11 cellular contexts compared by ENCODE assay signal in genomic region chr9:134344068-134344820, GRCh38. TPM values are rescaled to one million over a fixed set of nuclear protein-coding genes. Genes with fewer than 3 reads are reported as not detected.
A peak's percentile ranks its signal among the peaks of the same experiment; 100 is the strongest.
DNase-seq lines count a peak whose midpoint lies in the region; ATAC-seq, FAIRE-seq and TF ChIP-seq lines count a peak whose summit lies in the region.
"Had no signal": no experiment of that assay in that cellular context is flagged by ENCODE, and none has a peak within 500 bp of the region (broad histone marks: within the 10 kb centered on the region; RNA-seq: fewer than 3 reads in every experiment).

No MANE protein-coding gene starts in this region.

- no peak overlapping the region for H3K4me3 ChIP-seq in liver (ENCODE audit: low read depth in 1 of 3, low read length in 3 of 3)
- no peak overlapping the region for H3K4me3 ChIP-seq in HepG2 (replicated peaks in 1 of 3; ENCODE audit: insufficient read depth in 1 of 3, low read depth in 2 of 3, low read length in 3 of 3)
- H3K4me3 ChIP-seq in lung = no peak overlapping the region
- H3K4me3 ChIP-seq in vagina = no peak overlapping the region
- no peak overlapping the region for H3K4me3 ChIP-seq in PC-9

- POLR2A ChIA-PET in HepG2 (lab: Yijun Ruan, JAX) = interaction anchor here (1.8 kb wide), 1 partner anchor 16 kb away, joined by 5 read pairs; no protein-coding TSS in a partner anchor
- POLR2A ChIA-PET in HEK293T (lab: Yijun Ruan, JAX) = no interaction called here
- POLR2A ChIA-PET in PC-9 (lab: Charles Lee; ENCODE audit: unreplicated experiment) = no interaction called here

- H2AFZ ChIP-seq in HepG2 (ENCODE audit: low read length) (no peak overlapping the region), PC-9 (no peak overlapping the region)

- TF ChIP-seq CTCF in liver (IDR thresholded peaks at IDR 0.05; ENCODE audit: low read depth, low read length, missing input control) (no peak), HepG2 (CRISPR knock-in tag; IDR thresholded peaks at IDR 0.05) (no peak), lung (IDR thresholded peaks at IDR 0.05; ENCODE audit: control extremely low read depth, extremely low read depth) (no peak), vagina (IDR thresholded peaks at IDR 0.05) (no peak), PC-9 (conservative IDR thresholded peaks at IDR 0.05) (no peak)

- intact Hi-C loops in HepG2 (cut with micrococcal nuclease; ENCODE audit: unreplicated experiment) = no loop called here
- intact Hi-C loops in vagina (cut with DNase I) = no loop called here
- intact Hi-C loops in activated T-helper 1 cell treated with anti-CD3 and anti-CD28 coated beads, Interleukin-12 subunit alpha, Interleukin-12 subunit beta, Interleukin-2, Interleukin-4 antibody, amounts not matched to agents 30 ng/mL and 10 ng/mL and 1 ng/mL, durations not matched to agents 14 hours and 24 hours and 36 hours (cut with micrococcal nuclease) = no loop called here
- intact Hi-C loops in PC-9 (cut with micrococcal nuclease; ENCODE audit: unreplicated experiment) = no loop called here

- H3K27ac ChIP-seq in liver (ENCODE audit: low read depth in 1 of 2, low read length in 2 of 2) (peak overlapping the region; percentile 42 to 58), HepG2 (ENCODE audit: extremely low read length, insufficient read depth, low read length) (no peak overlapping the region), lung (ENCODE audit: low read depth in 1 of 2, low read length in 1 of 2) (peak overlapping the region; percentile 3 to 69), vagina (peak overlapping the region; percentile 70), PC-9 (no peak overlapping the region)
- H3K27ac ChIP-seq: C4-2B had no signal

- ATAC-seq in HepG2 = no peak
- ATAC-seq in lung (ENCODE audit: insufficient read depth, low FRiP score) = peak; percentile 39

- no peak for FAIRE-seq in HepG2 (lab: Jason Lieb, UNC)
- FAIRE-seq: endometrium had no signal

- H3K9me3 ChIP-seq in liver (ENCODE audit: control insufficient read depth in 4 of 4, low read length in 3 of 4) (no peaks in the 10 kb centered on the region), HepG2 (ENCODE audit: low read length) (no peaks in the 10 kb centered on the region), lung (ENCODE audit: control insufficient read depth in 2 of 2, insufficient read depth in 1 of 2, low read length in 1 of 2) (no peaks in the 10 kb centered on the region), vagina (no peaks in the 10 kb centered on the region), PC-9 (ENCODE audit: insufficient read depth, low read depth) (no peaks in the 10 kb centered on the region)

- no peaks in the 10 kb centered on the region for H3K36me3 Mint-ChIP-seq in activated T-helper 1 cell treated with anti-CD3 and anti-CD28 coated beads, Interleukin-12 subunit alpha, Interleukin-12 subunit beta, Interleukin-2, Interleukin-4 antibody, amounts not matched to agents 30 ng/mL and 10 ng/mL and 1 ng/mL, durations not matched to agents 14 hours and 24 hours and 36 hours (ENCODE audit: low read depth)

- H3K79me2 ChIP-seq in HepG2 (ENCODE audit: insufficient read depth, low read length) (peaks cover 96% of the 10 kb centered on the region), PC-9 (ENCODE audit: low read depth) (peaks cover 100% of the 10 kb centered on the region)

- 65% methylated on average over 17 of the region's 17 CpGs for WGBS in liver
- WGBS in HepG2 (ENCODE audit: low lambda C conversion rate) = 93% methylated on average over 5 of the region's 17 CpGs
- 30 to 51% methylated on average over 16 to 17 of the region's 17 CpGs for WGBS in lung, 2 donors

- no peak for TF ChIP-seq EP300 in HepG2 (IDR thresholded peaks at IDR 0.05; ENCODE audit: low read depth in 2 of 2, low read length in 2 of 2)
- no peak for TF ChIP-seq EP300 in HepG2 (CRISPR knock-in tag; IDR thresholded peaks at IDR 0.05; ENCODE audit: borderline replicate concordance)

- H3K4me1 Mint-ChIP-seq in activated T-helper 1 cell treated with anti-CD3 and anti-CD28 coated beads, Interleukin-12 subunit alpha, Interleukin-12 subunit beta, Interleukin-2, Interleukin-4 antibody, amounts not matched to agents 30 ng/mL and 10 ng/mL and 1 ng/mL, durations not matched to agents 14 hours and 24 hours and 36 hours (ENCODE audit: low read depth) = no peaks in the 10 kb centered on the region

- no peak overlapping the region for H3K27ac Mint-ChIP-seq in activated T-helper 1 cell treated with anti-CD3 and anti-CD28 coated beads, Interleukin-12 subunit alpha, Interleukin-12 subunit beta, Interleukin-2, Interleukin-4 antibody, amounts not matched to agents 30 ng/mL and 10 ng/mL and 1 ng/mL, durations not matched to agents 14 hours and 24 hours and 36 hours

- H3K4me3 Mint-ChIP-seq in activated T-helper 1 cell treated with anti-CD3 and anti-CD28 coated beads, Interleukin-12 subunit alpha, Interleukin-12 subunit beta, Interleukin-2, Interleukin-4 antibody, amounts not matched to agents 30 ng/mL and 10 ng/mL and 1 ng/mL, durations not matched to agents 14 hours and 24 hours and 36 hours = no peak overlapping the region

- H3K27me3 ChIP-seq in liver (ENCODE audit: control insufficient read depth in 4 of 4, insufficient read depth in 4 of 4, low read length in 3 of 4) (no peaks in the 10 kb centered on the region), HepG2 (ENCODE audit: control insufficient read depth in 1 of 2, insufficient read depth in 2 of 2, low read length in 2 of 2) (no peaks in the 10 kb centered on the region), lung (ENCODE audit: control insufficient read depth, insufficient read depth) (no peaks in the 10 kb centered on the region), vagina (no peaks in the 10 kb centered on the region), PC-9 (ENCODE audit: insufficient read depth, low read depth) (no peaks in the 10 kb centered on the region)

- H3K9me3 Mint-ChIP-seq in activated T-helper 1 cell treated with anti-CD3 and anti-CD28 coated beads, Interleukin-12 subunit alpha, Interleukin-12 subunit beta, Interleukin-2, Interleukin-4 antibody, amounts not matched to agents 30 ng/mL and 10 ng/mL and 1 ng/mL, durations not matched to agents 14 hours and 24 hours and 36 hours = no peaks in the 10 kb centered on the region

- no peak for TF ChIP-seq POLR2A in HepG2 (IDR thresholded peaks at IDR 0.05; ENCODE audit: insufficient read depth in 1 of 2, low read depth in 2 of 2, low read length in 2 of 2)
- TF ChIP-seq POLR2A in vagina (IDR thresholded peaks at IDR 0.05) = no peak

- BruUV-seq in HepG2 (replicated peaks; lab: Mats Ljungman, UMichigan) = no TSS peak
- no TSS peak for BruUV-seq in PC-9 (replicated peaks; lab: Mats Ljungman, UMichigan)

- DNase-seq in HepG2 (ENCODE audit: low spot score) (no peak), astrocyte of the hippocampus (ENCODE audit: low read depth, low spot score) (peak; percentile 60), lung (ENCODE audit: low spot score) (peak; percentile 60), vagina (ENCODE audit: extremely low spot score in 2 of 2) (no peak), HEK293T (ENCODE audit: extremely low spot score) (no peak), PC-9 (no peak)
- DNase-seq in activated T-helper 1 cell treated with anti-CD3 and anti-CD28 coated beads, Interleukin-12 subunit alpha, Interleukin-12 subunit beta, Interleukin-2, Interleukin-4 antibody, amounts not matched to agents 30 ng/mL and 10 ng/mL and 1 ng/mL, durations not matched to agents 14 hours and 24 hours and 36 hours (ENCODE audit: low spot score) = no peak
- DNase-seq: KBM-7 had no signal

- H3K9ac ChIP-seq in liver (ENCODE audit: low read depth in 1 of 2, low read length in 2 of 2) = no peak overlapping the region
- no peak overlapping the region for H3K9ac ChIP-seq in HepG2 (ENCODE audit: insufficient read depth, low read depth, low read length)

- H3K4me1 ChIP-seq in liver (ENCODE audit: control insufficient read depth in 4 of 4, insufficient read depth in 4 of 4, low read length in 3 of 4) (peaks cover 59 to 100% (median 96%) of the 10 kb centered on the region in 4 donors), HepG2 (ENCODE audit: insufficient read depth, low read length) (peaks cover 8% of the 10 kb centered on the region), lung (ENCODE audit: control insufficient read depth in 2 of 2, insufficient read depth in 2 of 2, low read length in 2 of 2) (peaks cover 4 to 79% of the 10 kb centered on the region in 2 donors), vagina (peaks cover 100% of the 10 kb centered on the region), PC-9 (replicated peaks; ENCODE audit: insufficient read depth) (no peaks in the 10 kb centered on the region)

- no peaks in the 10 kb centered on the region for H3K9me2 ChIP-seq in PC-9 (ENCODE audit: insufficient read depth)

- H3K36me3 ChIP-seq in liver (ENCODE audit: control insufficient read depth in 4 of 4, insufficient read depth in 3 of 4, low read depth in 1 of 4, low read length in 3 of 4) (no peaks in the 10 kb centered on the region), HepG2 (replicated peaks in 1 of 2; ENCODE audit: control insufficient read depth in 1 of 2, insufficient read depth in 2 of 2, low read length in 2 of 2) (peaks cover 5 to 9% of the 10 kb centered on the region in 2 experiments; a peak in 4 of 5 replicates), lung (ENCODE audit: control insufficient read depth in 2 of 2, insufficient read depth in 2 of 2, low read length in 2 of 2) (no peaks in the 10 kb centered on the region), vagina (no peaks in the 10 kb centered on the region), PC-9 (ENCODE audit: low read depth) (no peaks in the 10 kb centered on the region)

- CTCF ChIA-PET in HepG2 (lab: Yijun Ruan, JAX; ENCODE audit: low intra/inter-chr PET ratio, low total read pairs) = no interaction called here
- CTCF ChIA-PET in HEK293T (lab: Yijun Ruan, JAX) = interaction anchor here (0.6 kb wide), 1 partner anchor 1537 kb away, joined by 3 read pairs; no protein-coding TSS in a partner anchor
- CTCF ChIA-PET in PC-9 (lab: Charles Lee) = no interaction called here

- TF ChIP-seq RAD21 in liver (IDR thresholded peaks at IDR 0.05) (no peak), HepG2 (CRISPR knock-in tag; IDR thresholded peaks at IDR 0.05) (no peak)

- H4K20me1 ChIP-seq in HepG2 (ENCODE audit: insufficient read depth, low read length) (peaks cover 84% of the 10 kb centered on the region), PC-9 (ENCODE audit: insufficient read depth) (peaks cover 95% of the 10 kb centered on the region)

- in situ Hi-C loops in HepG2 (cut with HindIII; ENCODE audit: extremely low pct_ligation_motif_present, low pct_unique_long_range_greater_than_20kb) = no loop called here

- H3K27me3 Mint-ChIP-seq in activated T-helper 1 cell treated with anti-CD3 and anti-CD28 coated beads, Interleukin-12 subunit alpha, Interleukin-12 subunit beta, Interleukin-2, Interleukin-4 antibody, amounts not matched to agents 30 ng/mL and 10 ng/mL and 1 ng/mL, durations not matched to agents 14 hours and 24 hours and 36 hours (ENCODE audit: insufficient read depth) = peaks cover 2% of the 10 kb centered on the region

- H3K4me2 ChIP-seq in HepG2 (ENCODE audit: low read depth, low read length) (no peak overlapping the region), PC-9 (no peak overlapping the region)

- no peaks in the 10 kb centered on the region for H3F3A ChIP-seq in PC-9 (ENCODE audit: insufficient read depth, low read depth)

RNA-seq across cellular contexts. Expression of gene RXRA, which starts 18.0 kb away (rescaled TPM):
- total RNA-seq in liver (100 to 1,000 TPM in 1 of 2 donors, 10 to 100 TPM in 1; 41.5 to 116 TPM), HepG2 (2016; rRNA removed; fragmentation: Illumina TruSeq; extraction: Trizol) (19.2 and 29.2 TPM in 2 replicates), lung (10 to 100 TPM; 24.2 to 85.2 TPM), vagina (49.4 TPM), PC-9 (2021) (116 and 146 TPM in 2 replicates)
- polyA plus RNA-seq in liver (100 to 1,000 TPM in 1 of 2 donors, 10 to 100 TPM in 1; 46.8 to 101 TPM), HepG2 (2011; rRNA removed) (18.9 and 23.8 TPM in 2 replicates), lung (10 to 100 TPM; 45.5 to 58.9 TPM)
- total RNA-seq in HepG2 (2016; cell fraction: cytosol; rRNA removed; fragmentation: Illumina TruSeq; extraction: Trizol; ENCODE audit: low read depth) = 24.1 and 24.5 TPM in 2 replicates
- 16.2 and 29.2 TPM in 2 replicates for total RNA-seq in HepG2 (2016; cell fraction: insoluble cytoplasmic fraction; rRNA removed; fragmentation: Illumina TruSeq; extraction: Trizol)
- 50.6 and 51.0 TPM in 2 replicates for total RNA-seq in HepG2 (2016; cell fraction: membrane; rRNA removed; fragmentation: Illumina TruSeq; extraction: Trizol)
- 14.5 and 14.9 TPM in 2 replicates for total RNA-seq in HepG2 (2016; cell fraction: nucleus; rRNA removed; fragmentation: Illumina TruSeq; extraction: Trizol)
- polyA plus RNA-seq in HepG2 (2011; cell fraction: cytosol; rRNA removed) = 20.3 and 28.6 TPM in 2 replicates
- polyA plus RNA-seq in HepG2 (2011; cell fraction: nucleus; rRNA removed) = 25.5 and 28.6 TPM in 2 replicates
- 42.6 and 48.4 TPM in 2 replicates for polyA plus RNA-seq in HepG2 (2012)
- 68.3 and 74.3 TPM in 2 replicates for polyA plus RNA-seq in HepG2 (2016; cell fraction: cytosol; fragmentation: Illumina TruSeq; extraction: Trizol; ENCODE audit: low read depth)
- polyA plus RNA-seq in HepG2 (2016; cell fraction: insoluble cytoplasmic fraction; fragmentation: Illumina TruSeq; extraction: Trizol; ENCODE audit: low read depth) = 28.2 and 39.1 TPM in 2 replicates
- polyA plus RNA-seq in HepG2 (2016; cell fraction: membrane; fragmentation: Illumina TruSeq; extraction: Trizol; ENCODE audit: low read depth) = 81.0 and 95.6 TPM in 2 replicates
- polyA plus RNA-seq in HepG2 (2016; cell fraction: nucleus; fragmentation: Illumina TruSeq; extraction: Trizol; ENCODE audit: insufficient read depth, low read depth) = 27.8 and 30.7 TPM in 2 replicates
- 26.4 and 69.1 TPM in 2 replicates for polyA minus RNA-seq in HepG2 (2011; rRNA and poly(A)+ RNA removed; ENCODE audit: low replicate concordance)
- polyA minus RNA-seq in HepG2 (2011; cell fraction: cytosol; rRNA and poly(A)+ RNA removed) = 27.2 and 30.5 TPM in 2 replicates
- 13.6 and 15.8 TPM in 2 replicates for polyA minus RNA-seq in HepG2 (2011; cell fraction: nucleus; rRNA and poly(A)+ RNA removed)
- 0.71 and 0.91 TPM in 2 replicates for total RNA-seq in activated T-helper 1 cell treated with anti-CD3 and anti-CD28 coated beads, Interleukin-12 subunit alpha, Interleukin-12 subunit beta, Interleukin-2, Interleukin-4 antibody, amounts not matched to agents 30 ng/mL and 10 ng/mL and 1 ng/mL, durations not matched to agents 14 hours and 24 hours and 36 hours

Comparison
In these comparisons a context has a peak if more than half of its experiments do, and no peak if none do; other contexts are left out.
1. H3K27ac ChIP-seq: peak in liver (2 of 2), lung (2 of 2) and vagina (single experiment); none in HepG2 (single experiment) and PC-9 (single experiment).
2. DNase-seq: peak in astrocyte of the hippocampus (single experiment) and lung (single experiment); none in HepG2 (single experiment), vagina (0 of 2), activated T-helper 1 cell treated with anti-CD3 and anti-CD28 coated beads, Interleukin-12 subunit alpha, Interleukin-12 subunit beta, Interleukin-2, Interleukin-4 antibody, amounts not matched to agents 30 ng/mL and 10 ng/mL and 1 ng/mL, durations not matched to agents 14 hours and 24 hours and 36 hours (single experiment), HEK293T (single experiment) and PC-9 (0 of 2).